10 cellular contexts compared by ENCODE assay signal in genomic region chr1:109821831-109822745, GRCh38. TPM values are rescaled to one million over a fixed set of nuclear protein-coding genes. Genes with fewer than 3 reads are reported as not detected.
DNase-seq lines count a peak whose midpoint lies in the region; ATAC-seq and TF ChIP-seq lines count a peak whose summit lies in the region.
"Had no signal": no experiment of that assay in that cellular context is flagged by ENCODE, and none has a peak within 500 bp of the region (broad histone marks: within the 10 kb centered on the region; RNA-seq: fewer than 3 reads in every experiment).

No MANE protein-coding gene starts in this region.

- H3K36me3 Mint-ChIP-seq in activated naive CD4-positive, alpha-beta T cell treated with anti-CD3 and anti-CD28 coated beads, Interleukin-2, amount 50 U/mL, for 72 hours, result no peaks in the 10 kb centered on the region

- no peaks in the 10 kb centered on the region for H3K9me3 Mint-ChIP-seq in activated naive CD4-positive, alpha-beta T cell treated with anti-CD3 and anti-CD28 coated beads, Interleukin-2, amount 50 U/mL, for 72 hours

- intact Hi-C loops in adrenal gland (cut with DNase I) (no loop called here), left colon (cut with DNase I, micrococcal nuclease) (no loop called here), upper lobe of right lung (cut with DNase I) (no loop called here)

- TF ChIP-seq POLR2A in adrenal gland (IDR thresholded peaks at IDR 0.05), result peak in 1 of 2 donors; percentile 18

- H3K27ac ChIP-seq in adrenal gland (peak overlapping the region in 4 of 5 donors; percentile 35 to 88 (median 68)), upper lobe of right lung (peak overlapping the region; percentile 63)
- H3K27ac ChIP-seq: SJCRH30 had no signal

- H3K27me3 ChIP-seq in adrenal gland (no peaks in the 10 kb centered on the region), upper lobe of right lung (no peaks in the 10 kb centered on the region)
- H3K27me3 ChIP-seq: SJCRH30 had no signal

- H3K27ac Mint-ChIP-seq in activated naive CD4-positive, alpha-beta T cell treated with anti-CD3 and anti-CD28 coated beads, Interleukin-2, amount 50 U/mL, for 72 hours, result peak overlapping the region; percentile 4

- peaks cover 30 to 51% of the 10 kb centered on the region in 2 donors for H3K4me1 ChIP-seq in adrenal gland (replicated peaks in 1 of 2)
- H3K4me1 ChIP-seq in upper lobe of right lung, result peaks cover 76% of the 10 kb centered on the region

- no peak for ATAC-seq in activated naive CD4-positive, alpha-beta T cell treated with anti-CD3 and anti-CD28 coated beads, Interleukin-2, amount 50 U/mL, for 72 hours
- ATAC-seq in left colon, result peak; percentile 8
- ATAC-seq in upper lobe of right lung, result peak; percentile 72
- no peak for ATAC-seq in HG02840 (IDR thresholded peaks at IDR 0.05; ENCODE audit: low FRiP score, unreplicated experiment)
- no peak for ATAC-seq in HG03108 (IDR thresholded peaks at IDR 0.05; ENCODE audit: unreplicated experiment)

- no peak for TF ChIP-seq CTCF in adrenal gland (IDR thresholded peaks at IDR 0.05)
- no peak for TF ChIP-seq CTCF in upper lobe of right lung (IDR thresholded peaks at IDR 0.05)

- H3K36me3 ChIP-seq in adrenal gland (replicated peaks in 1 of 2), result no peaks in the 10 kb centered on the region
- no peaks in the 10 kb centered on the region for H3K36me3 ChIP-seq in upper lobe of right lung
- H3K36me3 ChIP-seq: SJCRH30 had no signal

- H3K4me3 ChIP-seq in adrenal gland, result no peak overlapping the region
- H3K4me3 ChIP-seq in upper lobe of right lung, result no peak overlapping the region
- H3K4me3 ChIP-seq: SJCRH30 had no signal

- WGBS in adrenal gland, 4 donors, result 55 to 65% (median 60%) methylated on average over 10 to 14 of the region's 14 CpGs

- DNase-seq in activated naive CD4-positive, alpha-beta T cell treated with anti-CD3 and anti-CD28 coated beads, Interleukin-2, amount 50 U/mL, for 72 hours (ENCODE audit: low spot score in 2 of 2), result no peak
- DNase-seq in activated naive CD4-positive, alpha-beta T cell (lab: John Stamatoyannopoulos, UW), result no peak
- DNase-seq in adrenal gland (peak in 6 of 7 donors; percentile 72 to 91 (median 78)), left colon (peak in 1 of 2 donors; percentile 42), upper lobe of right lung (no peak), nucleus accumbens (lab: John Stamatoyannopoulos, UW) (no peak)
- DNase-seq: retina had no signal

- no peaks in the 10 kb centered on the region for H3K9me3 ChIP-seq in adrenal gland (replicated peaks in 1 of 3)
- H3K9me3 ChIP-seq in upper lobe of right lung, result no peaks in the 10 kb centered on the region
- H3K9me3 ChIP-seq: SJCRH30 had no signal

RNA-seq across cellular contexts. Expression of gene EPS8L3, which starts 58.4 kb away (rescaled TPM):
- total RNA-seq in activated naive CD4-positive, alpha-beta T cell treated with anti-CD3 and anti-CD28 coated beads, Interleukin-2, amount 50 U/mL, for 72 hours, result not detected
- total RNA-seq in adrenal gland (under 1 TPM in 1 of 8 donors, not detected in 7; 0.32 TPM), left colon (100 to 1,000 TPM; 327 to 349 TPM), upper lobe of right lung (not detected)
- polyA plus RNA-seq in adrenal gland, result under 1 TPM in 1 of 3 donors, not detected in 2; 0.08 TPM
- total RNA-seq: SJCRH30 had no signal

Comparison
In these comparisons a context has a peak if more than half of its experiments do, and no peak if none do; other contexts are left out.
1. ATAC-seq: peak in left colon (single experiment) and upper lobe of right lung (single experiment); none in activated naive CD4-positive, alpha-beta T cell treated with anti-CD3 and anti-CD28 coated beads, Interleukin-2, amount 50 U/mL, for 72 hours (0 of 2), HG02840 (single experiment) and HG03108 (single experiment).
2. DNase-seq: peak in adrenal gland (6 of 7); none in activated naive CD4-positive, alpha-beta T cell treated with anti-CD3 and anti-CD28 coated beads, Interleukin-2, amount 50 U/mL, for 72 hours (0 of 2), activated naive CD4-positive, alpha-beta T cell (0 of 4), upper lobe of right lung (single experiment) and nucleus accumbens (0 of 56).
3. RNA of gene EPS8L3, which starts 58.4 kb away (total RNA-seq): 327 to 349 TPM in left colon; not detected in activated naive CD4-positive, alpha-beta T cell treated with anti-CD3 and anti-CD28 coated beads, Interleukin-2, amount 50 U/mL, for 72 hours, 0.32 TPM in adrenal gland and not detected in upper lobe of right lung (single experiment); every median in the first group is over 100 times any median in the second.